1 cellular context compared by ENCODE assay signal in the genomic region with DNA sequence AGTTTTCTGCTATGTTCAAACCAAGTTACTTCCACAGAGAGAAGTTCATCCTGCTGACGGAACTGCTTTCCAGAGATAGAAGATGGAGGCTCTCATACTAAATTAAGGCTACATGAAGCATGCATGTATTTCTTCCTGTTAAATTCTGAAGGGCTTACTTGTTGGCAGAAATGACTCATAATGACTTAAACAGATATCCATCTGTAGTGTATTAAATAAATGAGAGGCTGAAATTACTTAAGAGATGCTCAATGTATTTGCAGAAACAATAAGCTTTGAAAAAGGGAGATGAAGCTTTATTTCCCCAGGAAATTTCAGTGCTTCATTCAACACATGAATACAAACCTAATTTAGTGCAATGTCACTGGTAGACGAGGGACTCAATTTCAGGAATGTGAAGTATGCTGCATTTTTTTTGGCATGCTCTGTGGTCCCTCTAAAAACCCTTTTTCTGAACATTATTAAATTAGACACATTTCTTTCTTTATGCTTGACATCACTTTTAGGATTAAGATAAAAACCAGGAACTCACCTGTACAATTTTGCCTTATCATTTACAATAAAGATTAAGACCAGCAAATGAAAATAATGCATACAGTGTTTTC.
TF ChIP-seq lines count a peak whose summit lies in the region.

No MANE protein-coding gene starts in this region.

TF ChIP-seq in H1, 55 proteins besides CTCF, POLR2A, EP300 and RAD21:
- TF ChIP-seq TEAD4 (IDR thresholded peaks at IDR 0.05; ENCODE audit: low read depth, low read length) (0 out of 2 replicates have a peak, but pooled peaks have one; percentile 53), BRCA1 (IDR thresholded peaks at IDR 0.05; ENCODE audit: low read depth, low read length) (no peak)
